In genomic region chr1:30371179-30371788, GRCh38 we compare ENCODE assay signal across 37 cellular contexts.
"Had no signal": no experiment of that assay in that cellular context is flagged by ENCODE, and none has a peak within 500 bp of the region (broad histone marks: within the 10 kb centered on the region; RNA-seq: fewer than 3 reads in every experiment).

No MANE protein-coding gene starts in this region.

- H3K27ac Mint-ChIP-seq: activated naive CD4-positive, alpha-beta T cell treated with anti-CD3 and anti-CD28 coated beads, Interleukin-2, amount 10 ng/mL, durations not matched to agents 7 days and 5 days; activated naive CD8-positive, alpha-beta T cell treated with anti-CD3 and anti-CD28 coated beads, Interleukin-2, amount 10 ng/mL, durations not matched to agents 7 days and 5 days; activated T-helper 1 cell treated with anti-CD3 and anti-CD28 coated beads, Interleukin-12 subunit alpha, Interleukin-12 subunit beta, Interleukin-2, Interleukin-4 antibody, amounts not matched to agents 30 ng/mL and 10 ng/mL and 1 ng/mL, durations not matched to agents 14 hours and 24 hours and 36 hours; stimulated activated memory B cell treated with anti-CD40 and anti-IgM and Interleukin-4, amounts not matched to agents 10 μg/mL and 1 μg/mL and 100 μg/mL, for 72 hours; stimulated activated naive CD8-positive, alpha-beta T cell treated with anti-CD3 and anti-CD28 coated beads, Interleukin-15, amount 100 ng/mL, for 72 hours; T-helper 1 cell treated with Interleukin-12 subunit alpha and Interleukin-12 subunit beta and Interleukin-4 antibody, amounts not matched to agents 30 μg/mL and 1 μg/mL, for 36 hours had no signal

- H3K9me3 ChIP-seq: ascending aorta, colonic mucosa, heart left ventricle, left lung, lower lobe of right lung, pancreas, prostate gland, upper lobe of left lung had no signal

- H3K27ac ChIP-seq: ascending aorta, cardiac muscle cell, colonic mucosa, dorsolateral prefrontal cortex, heart left ventricle, left lung, lower lobe of right lung, pancreas, prostate gland, upper lobe of left lung, WERI-Rb-1 had no signal

- H3K4me1 Mint-ChIP-seq: activated naive CD4-positive, alpha-beta T cell treated with anti-CD3 and anti-CD28 coated beads, Interleukin-2, amount 10 ng/mL, durations not matched to agents 7 days and 5 days; activated naive CD8-positive, alpha-beta T cell treated with anti-CD3 and anti-CD28 coated beads, Interleukin-2, amount 10 ng/mL, durations not matched to agents 7 days and 5 days; stimulated activated memory B cell treated with anti-CD40 and anti-IgM and Interleukin-4, amounts not matched to agents 10 μg/mL and 1 μg/mL and 100 μg/mL, for 72 hours; stimulated activated naive CD8-positive, alpha-beta T cell treated with anti-CD3 and anti-CD28 coated beads, Interleukin-15, amount 100 ng/mL, for 72 hours had no signal

- H3K36me3 Mint-ChIP-seq: activated naive CD4-positive, alpha-beta T cell treated with anti-CD3 and anti-CD28 coated beads, Interleukin-2, amount 10 ng/mL, durations not matched to agents 7 days and 5 days; activated naive CD8-positive, alpha-beta T cell treated with anti-CD3 and anti-CD28 coated beads, Interleukin-2, amount 10 ng/mL, durations not matched to agents 7 days and 5 days; brain; stimulated activated memory B cell treated with anti-CD40 and anti-IgM and Interleukin-4, amounts not matched to agents 10 μg/mL and 1 μg/mL and 100 μg/mL, for 72 hours had no signal

- H3K4me1 ChIP-seq: ascending aorta, colonic mucosa, heart left ventricle, left lung, lower lobe of right lung, pancreas, prostate gland, upper lobe of left lung had no signal

- H3K9me3 Mint-ChIP-seq: activated naive CD4-positive, alpha-beta T cell treated with anti-CD3 and anti-CD28 coated beads, Interleukin-2, amount 10 ng/mL, durations not matched to agents 7 days and 5 days; activated naive CD8-positive, alpha-beta T cell treated with anti-CD3 and anti-CD28 coated beads, Interleukin-2, amount 10 ng/mL, durations not matched to agents 7 days and 5 days; activated T-helper 1 cell treated with anti-CD3 and anti-CD28 coated beads, Interleukin-12 subunit alpha, Interleukin-12 subunit beta, Interleukin-2, Interleukin-4 antibody, amounts not matched to agents 30 ng/mL and 10 ng/mL and 1 ng/mL, durations not matched to agents 14 hours and 24 hours and 36 hours; nephron; stimulated activated memory B cell treated with anti-CD40 and anti-IgM and Interleukin-4, amounts not matched to agents 10 μg/mL and 1 μg/mL and 100 μg/mL, for 72 hours; stimulated activated naive CD8-positive, alpha-beta T cell treated with anti-CD3 and anti-CD28 coated beads, Interleukin-15, amount 100 ng/mL, for 72 hours; T-helper 1 cell treated with Interleukin-12 subunit alpha and Interleukin-12 subunit beta and Interleukin-4 antibody, amounts not matched to agents 30 μg/mL and 1 μg/mL, for 36 hours had no signal

- H3K27me3 ChIP-seq: ascending aorta, cardiac muscle cell, colonic mucosa, pancreas, upper lobe of left lung had no signal

- H3K4me2 ChIP-seq: smooth muscle cell had no signal

- DNase-seq: activated CD4-positive, alpha-beta T cell treated with anti-CD3 and anti-CD28 coated beads, Interleukin-2, amount 50 U/mL, for 1 hour; activated CD4-positive, CD25-positive, alpha-beta regulatory T cell treated with anti-CD3 and anti-CD28 coated beads, Interleukin-2, amount 50 U/mL, for 72 hours; activated gamma-delta T cell; activated naive CD4-positive, alpha-beta T cell treated with anti-CD3 and anti-CD28 coated beads, Interleukin-2, amount 10 ng/mL, durations not matched to agents 7 days and 5 days; activated naive CD8-positive, alpha-beta T cell treated with anti-CD3 and anti-CD28 coated beads, Interleukin-2, amount 10 ng/mL, durations not matched to agents 7 days and 5 days; activated T-cell treated with anti-CD3 and anti-CD28 coated beads, Interleukin-2, amount 50 U/mL, for 1 hour; cerebellar nuclear complex; colonic mucosa; dorsolateral prefrontal cortex; effector memory CD4-positive, alpha-beta T cell; erythroblast; foreskin fibroblast; heart left ventricle; hypothalamus; kidney glomerular epithelial cell; left lung; lower lobe of right lung; pancreas; retina; stimulated activated CD4-positive, alpha-beta T cell treated with anti-CD3 and anti-CD28 coated beads, Interleukin-1b, Interleukin-23, amount 100 ng/mL, for 48 hours; stimulated activated CD4-positive, alpha-beta T cell treated with anti-CD3 and anti-CD28 coated beads, Interleukin-4, amount 100 ng/mL, for 4 hours; stimulated activated CD8-positive, alpha-beta memory T cell treated with anti-CD3 and anti-CD28 coated beads, Interleukin-4, amount 100 ng/mL, for 48 hours; stimulated activated naive CD8-positive, alpha-beta T cell treated with anti-CD3 and anti-CD28 coated beads, Interleukin-15, amount 100 ng/mL, for 72 hours; substantia nigra; SW 1271; T-helper 9 cell; upper lobe of left lung; WERI-Rb-1 had no signal

- H3K4me3 ChIP-seq: ascending aorta, cardiac muscle cell, colonic mucosa, dorsolateral prefrontal cortex, heart left ventricle, left lung, lower lobe of right lung, pancreas, prostate gland, smooth muscle cell, upper lobe of left lung had no signal

- H3K36me3 ChIP-seq: ascending aorta, cardiac muscle cell, colonic mucosa, heart left ventricle, left lung, lower lobe of right lung, pancreas, prostate gland, upper lobe of left lung, WERI-Rb-1 had no signal

- H3K4me3 Mint-ChIP-seq: activated naive CD4-positive, alpha-beta T cell treated with anti-CD3 and anti-CD28 coated beads, Interleukin-2, amount 10 ng/mL, durations not matched to agents 7 days and 5 days; activated naive CD8-positive, alpha-beta T cell treated with anti-CD3 and anti-CD28 coated beads, Interleukin-2, amount 10 ng/mL, durations not matched to agents 7 days and 5 days; activated T-helper 1 cell treated with anti-CD3 and anti-CD28 coated beads, Interleukin-12 subunit alpha, Interleukin-12 subunit beta, Interleukin-2, Interleukin-4 antibody, amounts not matched to agents 30 ng/mL and 10 ng/mL and 1 ng/mL, durations not matched to agents 14 hours and 24 hours and 36 hours; brain; nephron; stimulated activated memory B cell treated with anti-CD40 and anti-IgM and Interleukin-4, amounts not matched to agents 10 μg/mL and 1 μg/mL and 100 μg/mL, for 72 hours; stimulated activated naive CD8-positive, alpha-beta T cell treated with anti-CD3 and anti-CD28 coated beads, Interleukin-15, amount 100 ng/mL, for 72 hours; T-helper 1 cell treated with Interleukin-12 subunit alpha and Interleukin-12 subunit beta and Interleukin-4 antibody, amounts not matched to agents 30 μg/mL and 1 μg/mL, for 36 hours had no signal

- ATAC-seq: heart left ventricle; left lung; lower lobe of right lung; pancreas; stimulated activated memory B cell treated with anti-CD40 and anti-IgM and Interleukin-4, amounts not matched to agents 10 μg/mL and 1 μg/mL and 100 μg/mL, for 72 hours; stimulated activated naive CD8-positive, alpha-beta T cell treated with anti-CD3 and anti-CD28 coated beads, Interleukin-15, amount 100 ng/mL, for 72 hours had no signal
